20 cellular contexts compared by ENCODE assay signal in genomic region chr20:50547956-50548355, GRCh38. TPM values are rescaled to one million over a fixed set of nuclear protein-coding genes. Genes with fewer than 3 reads are reported as not detected.
DNase-seq lines count a peak whose midpoint lies in the region; ATAC-seq and FAIRE-seq lines count a peak whose summit lies in the region.
"Had no signal": no experiment of that assay in that cellular context is flagged by ENCODE, and none has a peak within 500 bp of the region (broad histone marks: within the 10 kb centered on the region; RNA-seq: fewer than 3 reads in every experiment).

No MANE protein-coding gene starts in this region.

- no peak for DNase-seq in activated T-cell treated with anti-CD3 and anti-CD28 coated beads, Interleukin-2, amount 50 U/mL, for 24 hours
- DNase-seq in activated T-cell treated with anti-CD3 and anti-CD28 coated beads for 4 hours: no peak
- DNase-seq in MV-4-11 (lab: John Stamatoyannopoulos, UW): peak; percentile 13
- DNase-seq in activated naive CD8-positive, alpha-beta T cell treated with anti-CD3 and anti-CD28 coated beads, Interleukin-2, amount 50 U/mL, for 24 hours: no peak
- no peak for DNase-seq in stimulated activated effector memory CD8-positive, alpha-beta T cell treated with anti-CD3 and anti-CD28 coated beads, Interleukin-12 subunit alpha, Interleukin-12 subunit beta, amount 100 ng/mL, for 72 hours (ENCODE audit: low spot score in 2 of 2)
- DNase-seq in GM19239 (ENCODE audit: insufficient read length, low spot score): no peak
- DNase-seq in H7: no peak
- DNase-seq: dermis blood vessel endothelial cell; DND-41; foreskin keratinocyte; kidney glomerular epithelial cell; NCI-H2029; psoas muscle; RPMI8226; stimulated activated CD8-positive, alpha-beta memory T cell treated with anti-CD3 and anti-CD28 coated beads, Interleukin-4, amount 100 ng/mL, for 48 hours; thyroid gland had no signal

- no peak overlapping the region for H3K4me3 ChIP-seq in H7 (ENCODE audit: insufficient read depth, low read depth, low read length)
- H3K4me3 ChIP-seq: neural progenitor cell, psoas muscle, thyroid gland had no signal

- no peaks in the 10 kb centered on the region for H3K36me3 ChIP-seq in H7 (replicated peaks; ENCODE audit: control insufficient read depth, insufficient read depth, low read length)
- H3K36me3 ChIP-seq: neural progenitor cell, thyroid gland had no signal

- ATAC-seq in activated naive CD8-positive, alpha-beta T cell treated with anti-CD3 and anti-CD28 coated beads, Interleukin-2, amount 50 U/mL, for 24 hours: no peak
- ATAC-seq in stimulated activated effector memory CD8-positive, alpha-beta T cell treated with anti-CD3 and anti-CD28 coated beads, Interleukin-12 subunit alpha, Interleukin-12 subunit beta, amount 100 ng/mL, for 72 hours: no peak
- no peak for ATAC-seq in GM19023 (IDR thresholded peaks at IDR 0.05; ENCODE audit: unreplicated experiment)
- ATAC-seq: foreskin keratinocyte, psoas muscle had no signal

- H3K27me3 ChIP-seq in H7 (ENCODE audit: control insufficient read depth, insufficient read depth, low read length): no peaks in the 10 kb centered on the region
- H3K27me3 ChIP-seq: foreskin keratinocyte, neural progenitor cell, thyroid gland had no signal

- peaks cover 47% of the 10 kb centered on the region for H3K36me3 Mint-ChIP-seq in activated T-cell treated with anti-CD3 and anti-CD28 coated beads, Interleukin-2, amount 50 U/mL, for 24 hours (ENCODE audit: low read depth)
- peaks cover 33% of the 10 kb centered on the region for H3K36me3 Mint-ChIP-seq in activated naive CD8-positive, alpha-beta T cell treated with anti-CD3 and anti-CD28 coated beads, Interleukin-2, amount 50 U/mL, for 24 hours (ENCODE audit: low read depth)
- H3K36me3 Mint-ChIP-seq in stimulated activated effector memory CD8-positive, alpha-beta T cell treated with anti-CD3 and anti-CD28 coated beads, Interleukin-12 subunit alpha, Interleukin-12 subunit beta, amount 100 ng/mL, for 72 hours: peaks cover 75% of the 10 kb centered on the region

- no peaks in the 10 kb centered on the region for H3K9me3 Mint-ChIP-seq in activated T-cell treated with anti-CD3 and anti-CD28 coated beads, Interleukin-2, amount 50 U/mL, for 24 hours
- H3K9me3 Mint-ChIP-seq in activated naive CD8-positive, alpha-beta T cell treated with anti-CD3 and anti-CD28 coated beads, Interleukin-2, amount 50 U/mL, for 24 hours: no peaks in the 10 kb centered on the region
- H3K9me3 Mint-ChIP-seq in stimulated activated effector memory CD8-positive, alpha-beta T cell treated with anti-CD3 and anti-CD28 coated beads, Interleukin-12 subunit alpha, Interleukin-12 subunit beta, amount 100 ng/mL, for 72 hours: no peaks in the 10 kb centered on the region
- H3K9me3 Mint-ChIP-seq: neural progenitor cell had no signal

- peak overlapping the region; percentile 96 for H3K27ac Mint-ChIP-seq in activated T-cell treated with anti-CD3 and anti-CD28 coated beads, Interleukin-2, amount 50 U/mL, for 24 hours
- H3K27ac Mint-ChIP-seq in activated naive CD8-positive, alpha-beta T cell treated with anti-CD3 and anti-CD28 coated beads, Interleukin-2, amount 50 U/mL, for 24 hours: peak overlapping the region; percentile 81
- H3K27ac Mint-ChIP-seq in stimulated activated effector memory CD8-positive, alpha-beta T cell treated with anti-CD3 and anti-CD28 coated beads, Interleukin-12 subunit alpha, Interleukin-12 subunit beta, amount 100 ng/mL, for 72 hours: peak overlapping the region; percentile 55
- H3K27ac Mint-ChIP-seq: neural progenitor cell had no signal

- FAIRE-seq in GM19239 (lab: Jason Lieb, UNC): no peak
- FAIRE-seq: bronchial epithelial cell, small intestine had no signal

- peaks cover 58% of the 10 kb centered on the region for H3K4me1 Mint-ChIP-seq in activated T-cell treated with anti-CD3 and anti-CD28 coated beads, Interleukin-2, amount 50 U/mL, for 24 hours (ENCODE audit: low read depth)
- peaks cover 56% of the 10 kb centered on the region for H3K4me1 Mint-ChIP-seq in activated naive CD8-positive, alpha-beta T cell treated with anti-CD3 and anti-CD28 coated beads, Interleukin-2, amount 50 U/mL, for 24 hours
- peaks cover 34% of the 10 kb centered on the region for H3K4me1 Mint-ChIP-seq in stimulated activated effector memory CD8-positive, alpha-beta T cell treated with anti-CD3 and anti-CD28 coated beads, Interleukin-12 subunit alpha, Interleukin-12 subunit beta, amount 100 ng/mL, for 72 hours
- H3K4me1 Mint-ChIP-seq: neural progenitor cell had no signal

- no peaks in the 10 kb centered on the region for H3K27me3 Mint-ChIP-seq in activated T-cell treated with anti-CD3 and anti-CD28 coated beads, Interleukin-2, amount 50 U/mL, for 24 hours
- H3K27me3 Mint-ChIP-seq in activated naive CD8-positive, alpha-beta T cell treated with anti-CD3 and anti-CD28 coated beads, Interleukin-2, amount 50 U/mL, for 24 hours: no peaks in the 10 kb centered on the region

- peak overlapping the region; percentile 21 for H3K4me3 Mint-ChIP-seq in activated T-cell treated with anti-CD3 and anti-CD28 coated beads, Interleukin-2, amount 50 U/mL, for 24 hours
- H3K4me3 Mint-ChIP-seq in activated naive CD8-positive, alpha-beta T cell treated with anti-CD3 and anti-CD28 coated beads, Interleukin-2, amount 50 U/mL, for 24 hours: peak overlapping the region; percentile 33
- H3K4me3 Mint-ChIP-seq in stimulated activated effector memory CD8-positive, alpha-beta T cell treated with anti-CD3 and anti-CD28 coated beads, Interleukin-12 subunit alpha, Interleukin-12 subunit beta, amount 100 ng/mL, for 72 hours: peak overlapping the region; percentile 57
- H3K4me3 Mint-ChIP-seq: neural progenitor cell had no signal

RNA-seq across cellular contexts. Expression of gene PTPN1, which starts 37.8 kb away (rescaled TPM):
- 33.0 and 38.7 TPM in 2 replicates for total RNA-seq in H7 (2014; rRNA removed; shearing (Covaris generic))
